1 cellular context compared by ENCODE assay signal in the genomic region with DNA sequence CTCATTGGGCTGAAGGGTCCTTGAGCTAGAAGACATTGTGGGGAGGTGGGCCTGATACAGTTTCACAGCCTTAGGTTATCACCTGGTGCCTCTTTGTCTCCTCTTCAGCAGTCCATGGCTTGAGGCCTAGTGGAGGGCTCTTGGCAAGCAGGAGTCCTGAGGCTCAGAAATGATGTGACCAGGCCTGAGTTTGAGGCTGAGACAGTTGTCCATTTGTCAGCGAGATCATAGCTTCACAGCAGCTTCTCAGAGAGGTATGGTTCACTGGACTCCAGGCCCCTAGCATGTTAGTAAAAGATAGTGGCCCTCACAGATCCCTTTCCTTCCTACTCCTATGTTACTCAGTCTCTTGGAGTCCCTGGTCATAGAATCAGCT.
TF ChIP-seq lines count a peak whose summit lies in the region.

No MANE protein-coding gene starts in this region.

TF ChIP-seq in IMR-90, 13 proteins besides CTCF, POLR2A, EP300 and RAD21 (continued from another document):
- TF ChIP-seq, protein P1, sequence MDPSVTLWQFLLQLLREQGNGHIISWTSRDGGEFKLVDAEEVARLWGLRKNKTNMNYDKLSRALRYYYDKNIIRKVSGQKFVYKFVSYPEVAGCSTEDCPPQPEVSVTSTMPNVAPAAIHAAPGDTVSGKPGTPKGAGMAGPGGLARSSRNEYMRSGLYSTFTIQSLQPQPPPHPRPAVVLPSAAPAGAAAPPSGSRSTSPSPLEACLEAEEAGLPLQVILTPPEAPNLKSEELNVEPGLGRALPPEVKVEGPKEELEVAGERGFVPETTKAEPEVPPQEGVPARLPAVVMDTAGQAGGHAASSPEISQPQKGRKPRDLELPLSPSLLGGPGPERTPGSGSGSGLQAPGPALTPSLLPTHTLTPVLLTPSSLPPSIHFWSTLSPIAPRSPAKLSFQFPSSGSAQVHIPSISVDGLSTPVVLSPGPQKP (IDR thresholded peaks at IDR 0.05; ENCODE audit: borderline replicate concordance, low read depth, low read length): no peak
- no peak for TF ChIP-seq CEBPB (IDR thresholded peaks at IDR 0.05; ENCODE audit: low read depth, low read length)
- TF ChIP-seq RCOR1 (IDR thresholded peaks at IDR 0.05; ENCODE audit: insufficient replicate concordance, low read length): no peak
